8 cellular contexts compared by ENCODE assay signal in the genomic region with DNA sequence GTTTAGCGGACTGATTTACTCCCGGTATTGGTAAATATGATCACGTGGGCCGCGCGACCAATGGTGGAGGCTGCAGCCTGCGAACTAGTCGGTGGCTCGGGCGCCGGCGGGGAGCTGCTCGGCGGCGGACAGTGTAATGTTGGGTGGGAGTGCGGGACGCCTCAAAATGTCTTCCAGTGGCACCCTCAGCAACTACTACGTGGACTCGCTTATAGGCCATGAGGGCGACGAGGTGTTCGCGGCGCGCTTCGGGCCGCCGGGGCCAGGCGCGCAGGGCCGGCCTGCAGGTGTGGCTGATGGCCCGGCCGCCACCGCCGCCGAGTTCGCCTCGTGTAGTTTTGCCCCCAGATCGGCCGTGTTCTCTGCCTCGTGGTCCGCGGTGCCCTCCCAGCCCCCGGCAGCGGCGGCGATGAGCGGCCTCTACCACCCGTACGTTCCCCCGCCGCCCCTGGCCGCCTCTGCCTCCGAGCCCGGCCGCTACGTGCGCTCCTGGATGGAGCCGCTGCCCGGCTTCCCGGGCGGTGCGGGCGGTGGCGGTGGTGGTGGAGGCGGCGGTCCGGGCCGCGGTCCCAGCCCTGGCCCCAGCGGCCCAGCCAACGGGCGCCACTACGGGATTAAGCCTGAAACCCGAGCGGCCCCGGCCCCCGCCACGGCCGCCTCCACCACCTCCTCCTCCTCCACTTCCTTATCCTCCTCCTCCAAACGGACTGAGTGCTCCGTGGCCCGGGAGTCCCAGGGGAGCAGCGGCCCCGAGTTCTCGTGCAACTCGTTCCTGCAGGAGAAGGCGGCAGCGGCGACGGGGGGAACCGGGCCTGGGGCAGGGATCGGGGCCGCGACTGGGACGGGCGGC. TPM values are rescaled to one million over a fixed set of nuclear protein-coding genes. Genes with fewer than 3 reads are reported as not detected.
DNase-seq lines count a peak whose midpoint lies in the region; ATAC-seq, FAIRE-seq and TF ChIP-seq lines count a peak whose summit lies in the region.

Gene HOXD9, plus strand, starts transcription at position 87 of the 850 bp plus-strand sequence. Its CDS starts 50 bp downstream, at position 137.

- H3K4me1 Mint-ChIP-seq in type B pancreatic cell (ENCODE audit: unreplicated experiment): peaks cover 7% of the 10 kb centered on the region

- TF ChIP-seq CTCF in bronchial epithelial cell (IDR thresholded peaks at IDR 0.05; ENCODE audit: insufficient read depth, low read length, severe bottlenecking) (no peak), type B pancreatic cell (conservative IDR thresholded peaks at IDR 0.05) (no peak)

- H3K27me3 ChIP-seq in ACC112 (ENCODE audit: insufficient read depth, low read length): peaks cover 43% of the 10 kb centered on the region
- peaks cover 73% of the 10 kb centered on the region for H3K27me3 ChIP-seq in bronchial epithelial cell (ENCODE audit: control insufficient read depth, insufficient read depth, low read length)

- no peak within 1 kb of the TSS for H3K27ac Mint-ChIP-seq in type B pancreatic cell

- H3K4me3 ChIP-seq in ACC112 (ENCODE audit: low read depth, low read length) (peak within 1 kb of the TSS; percentile 92), bronchial epithelial cell (ENCODE audit: low read depth, low read length) (peak within 1 kb of the TSS; percentile 5)

- peak within 1 kb of the TSS; percentile 87 for H3K4me3 Mint-ChIP-seq in type B pancreatic cell

- H3K4me1 ChIP-seq in ACC112 (ENCODE audit: control insufficient read depth, insufficient read depth, low read length, unreplicated experiment): peaks cover 4% of the 10 kb centered on the region

- H3K36me3 Mint-ChIP-seq in type B pancreatic cell: peaks cover 4% of the 10 kb centered on the region

- no peaks in the 10 kb centered on the region for H3K9me3 Mint-ChIP-seq in type B pancreatic cell

- peak within 1 kb of the TSS; percentile 94 for H2AFZ ChIP-seq in ACC112 (ENCODE audit: low read length, unreplicated experiment)

- no peak for ATAC-seq in HG02852 (IDR thresholded peaks at IDR 0.05; ENCODE audit: unreplicated experiment)
- ATAC-seq in HG02763 (IDR thresholded peaks at IDR 0.05; ENCODE audit: unreplicated experiment): no peak

- no peak for FAIRE-seq in bronchial epithelial cell (lab: Jason Lieb, UNC)

- peaks cover 94% of the 10 kb centered on the region for H3K27me3 Mint-ChIP-seq in type B pancreatic cell

- POLR2A ChIA-PET in HEK293T (lab: Yijun Ruan, JAX): interaction anchor here (1.3 kb wide), 1 partner anchor 18 kb away, joined by 4 read pairs; no protein-coding TSS in a partner anchor

- DNase-seq in HEK293T (ENCODE audit: extremely low spot score) (no peak), bronchial epithelial cell (ENCODE audit: low read depth) (no peak), medulla oblongata (ENCODE audit: extremely low spot score) (peak; percentile 15), type B pancreatic cell (ENCODE audit: extremely low spot score, unreplicated experiment) (no peak), NCI-H2107 (lab: John Stamatoyannopoulos, UW) (no peak)

- CTCF ChIA-PET in HEK293T (lab: Yijun Ruan, JAX): no interaction called here

- H3K79me2 ChIP-seq in ACC112 (ENCODE audit: control insufficient read depth, insufficient read depth, low read length, unreplicated experiment): no peaks in the 10 kb centered on the region

- H3K27ac ChIP-seq in ACC112 (ENCODE audit: low read depth, low read length): no peak within 1 kb of the TSS

- no peaks in the 10 kb centered on the region for H3K36me3 ChIP-seq in ACC112 (ENCODE audit: insufficient read depth, low read length)
- no peaks in the 10 kb centered on the region for H3K36me3 ChIP-seq in bronchial epithelial cell (ENCODE audit: control insufficient read depth, insufficient read depth, low read length)

TF ChIP-seq in HEK293T, 16 proteins besides CTCF, POLR2A, EP300 and RAD21:
- TF ChIP-seq FOXM1 (IDR thresholded peaks at IDR 0.05; ENCODE audit: borderline replicate concordance): peak; percentile 12; the same call in 1 of the 2 replicates
- TF ChIP-seq FOXA1 (IDR thresholded peaks at IDR 0.05): no peak

RNA-seq across cellular contexts. Expression of gene HOXD9, which starts in this region (rescaled TPM):
- total RNA-seq in bronchial epithelial cell (not detected in 2 replicates), type B pancreatic cell (ENCODE audit: low replicate concordance) (0.19 and 1.5 TPM in 2 replicates)
